11 cellular contexts compared by ENCODE assay signal in genomic region chr10:91296471-91296870, GRCh38.
DNase-seq lines count a peak whose midpoint lies in the region; ATAC-seq and TF ChIP-seq lines count a peak whose summit lies in the region.
"Had no signal": no experiment of that assay in that cellular context is flagged by ENCODE, and none has a peak within 500 bp of the region (broad histone marks: within the 10 kb centered on the region; RNA-seq: fewer than 3 reads in every experiment).

No MANE protein-coding gene starts in this region.

- H3K4me3 ChIP-seq in astrocyte of the cerebellum (ENCODE audit: low read depth, low read length): no peak overlapping the region

- ATAC-seq in HG03460 (IDR thresholded peaks at IDR 0.05; ENCODE audit: unreplicated experiment): no peak
- ATAC-seq: activated CD8-positive, alpha-beta T cell treated with anti-CD3 and anti-CD28 coated beads for 36 hours; left ventricle myocardium superior had no signal

- TF ChIP-seq CTCF in astrocyte of the cerebellum (IDR thresholded peaks at IDR 0.05; ENCODE audit: low read depth, low read length, missing control alignments): peak; percentile 31

- DNase-seq in NCI-H1092 treated with DMSO at 0.1 percent for 48 hours (lab: John Stamatoyannopoulos, UW): peak; percentile 2
- no peak for DNase-seq in NCI-H1092 (lab: John Stamatoyannopoulos, UW)
- DNase-seq in LHCN-M2 (ENCODE audit: low read depth): peak; percentile 69
- no peak for DNase-seq in astrocyte of the cerebellum (ENCODE audit: low read depth)
- DNase-seq in myocyte (ENCODE audit: low read depth): peak; percentile 39
- DNase-seq in AG20443 (ENCODE audit: low spot score): no peak
- no peak for DNase-seq in mesenteric fat pad (ENCODE audit: low spot score)
- DNase-seq: activated CD8-positive, alpha-beta T cell treated with anti-CD3 and anti-CD28 coated beads for 36 hours; left ventricle myocardium superior; NCI-H774 had no signal

- in situ Hi-C loops in astrocyte of the cerebellum (cut with HindIII; ENCODE audit: low sequenced_read_pairs): no loop called here

Comparison
In these comparisons a context has a peak if more than half of its experiments do, and no peak if none do; other contexts are left out.
1. DNase-seq: peak in NCI-H1092 treated with DMSO at 0.1 percent for 48 hours (single experiment), LHCN-M2 (single experiment) and myocyte (single experiment); none in NCI-H1092 (single experiment), astrocyte of the cerebellum (single experiment), AG20443 (single experiment) and mesenteric fat pad (single experiment).